In genomic region chr20:35342154-35342769, GRCh38 we compare ENCODE assay signal across 15 cellular contexts. TPM values are rescaled to one million over a fixed set of nuclear protein-coding genes. Genes with fewer than 3 reads are reported as not detected.
DNase-seq lines count a peak whose midpoint lies in the region; ATAC-seq, FAIRE-seq and TF ChIP-seq lines count a peak whose summit lies in the region.
"Had no signal": no experiment of that assay in that cellular context is flagged by ENCODE, and none has a peak within 500 bp of the region (broad histone marks: within the 10 kb centered on the region; RNA-seq: fewer than 3 reads in every experiment).

No MANE protein-coding gene starts in this region.

- H3K9ac ChIP-seq in keratinocyte (ENCODE audit: control insufficient read depth, extremely low read depth, insufficient read depth, low read length), result no peak overlapping the region

- H4K20me1 ChIP-seq in keratinocyte (ENCODE audit: control insufficient read depth, extremely low read depth, insufficient read depth, low read length) (no peaks in the 10 kb centered on the region), hepatocyte (ENCODE audit: insufficient read depth, poor library complexity, severe bottlenecking) (no peaks in the 10 kb centered on the region)

- dilution Hi-C loops in keratinocyte (cut with MboI; ENCODE audit: extremely low pct_ligation_motif_present, low sequenced_read_pairs), result no loop called here

- H3K9me1 ChIP-seq in keratinocyte (ENCODE audit: control insufficient read depth, extremely low read depth, insufficient read depth, low read length), result no peaks in the 10 kb centered on the region

- H2AFZ ChIP-seq in keratinocyte (ENCODE audit: control insufficient read depth, low read length) (no peak overlapping the region), hepatocyte (no peak overlapping the region)

- H3K9me3 Mint-ChIP-seq in effector memory CD8-positive, alpha-beta T cell, result no peaks in the 10 kb centered on the region

- no peak for ATAC-seq in effector memory CD8-positive, alpha-beta T cell (replicated peaks)
- ATAC-seq: activated naive CD4-positive, alpha-beta T cell treated with anti-CD3 and anti-CD28 coated beads, Interleukin-2, amount 50 U/mL, for 72 hours had no signal

- 73% methylated on average over 6 of the region's 6 CpGs for WGBS in hepatocyte (ENCODE audit: low lambda C conversion rate, missing lambda C conversion rate)

- H3K9me2 ChIP-seq in hepatocyte (replicated peaks; ENCODE audit: insufficient read depth), result no peaks in the 10 kb centered on the region

- peaks cover 0 to 37% of the 10 kb centered on the region in 2 experiments; a peak in 1 of 3 replicates for H3K36me3 ChIP-seq in HEK293 (ENCODE audit: control insufficient read depth in 2 of 2, insufficient read depth in 1 of 2, low read length in 2 of 2)
- H3K36me3 ChIP-seq in keratinocyte (ENCODE audit: control insufficient read depth in 2 of 2, extremely low read depth in 1 of 2, insufficient read depth in 2 of 2, low read length in 2 of 2), result peaks cover 5 to 18% of the 10 kb centered on the region in 2 experiments
- no peaks in the 10 kb centered on the region for H3K36me3 ChIP-seq in hepatocyte (replicated peaks; ENCODE audit: insufficient read depth, low read depth)

- peaks cover 0 to 3% of the 10 kb centered on the region in 2 donors for H3K4me1 Mint-ChIP-seq in effector memory CD8-positive, alpha-beta T cell (ENCODE audit: low read depth in 2 of 2)

- no peak overlapping the region for H3K27ac Mint-ChIP-seq in effector memory CD8-positive, alpha-beta T cell

- peaks cover 20% of the 10 kb centered on the region for H3K36me3 Mint-ChIP-seq in effector memory CD8-positive, alpha-beta T cell (ENCODE audit: insufficient read depth)

- H3K4me3 ChIP-seq in AG10803 (ENCODE audit: low read length) (no peak overlapping the region), HEK293 (ENCODE audit: low read depth, low read length) (no peak overlapping the region), keratinocyte (ENCODE audit: control insufficient read depth in 2 of 3, extremely low read depth in 1 of 3, insufficient read depth in 2 of 3, low read depth in 1 of 3, low read length in 3 of 3) (no peak overlapping the region), hepatocyte (no peak overlapping the region)
- H3K4me3 ChIP-seq: Peyer's patch, upper lobe of left lung had no signal

- FAIRE-seq in keratinocyte (lab: Jason Lieb, UNC), result no peak

- H3K79me2 ChIP-seq in keratinocyte (ENCODE audit: control insufficient read depth, insufficient read depth, low read length), result no peaks in the 10 kb centered on the region
- no peaks in the 10 kb centered on the region for H3K79me2 ChIP-seq in hepatocyte

- no peaks in the 10 kb centered on the region for H3K27me3 Mint-ChIP-seq in effector memory CD8-positive, alpha-beta T cell

- no peak overlapping the region for H3K4me3 Mint-ChIP-seq in effector memory CD8-positive, alpha-beta T cell

- CTCF ChIA-PET in HEK293 (lab: Yijun Ruan, JAX), result interaction anchor here (1.0 to 2.3 kb wide), 6 partner anchors 11 to 97 kb away, joined by 3 to 10 read pairs (median 5); no protein-coding TSS in a partner anchor

- peaks cover 4% of the 10 kb centered on the region; the same call in 1 of the 2 replicates for H3K4me1 ChIP-seq in HEK293 (ENCODE audit: control insufficient read depth, insufficient read depth, low read length)
- H3K4me1 ChIP-seq in keratinocyte (ENCODE audit: control insufficient read depth, extremely low read depth, insufficient read depth, low read length), result peaks cover 30% of the 10 kb centered on the region
- peaks cover 3% of the 10 kb centered on the region for H3K4me1 ChIP-seq in hepatocyte (ENCODE audit: insufficient read depth)
- H3K4me1 ChIP-seq: Peyer's patch had no signal

- no peaks in the 10 kb centered on the region for H3K27me3 ChIP-seq in keratinocyte (ENCODE audit: control insufficient read depth, extremely low read depth, insufficient read depth, low read length)
- H3K27me3 ChIP-seq in hepatocyte, result no peaks in the 10 kb centered on the region
- H3K27me3 ChIP-seq: Peyer's patch, upper lobe of left lung had no signal

- POLR2A ChIA-PET in HEK293 (lab: Yijun Ruan, JAX), result no interaction called here

- no peak overlapping the region for H3K4me2 ChIP-seq in keratinocyte (ENCODE audit: control insufficient read depth, extremely low read depth, insufficient read depth, low read depth, low read length)
- no peak overlapping the region for H3K4me2 ChIP-seq in hepatocyte

- no peak overlapping the region for H3K27ac ChIP-seq in HEK293 (ENCODE audit: extremely low read depth, low read depth, low read length)
- peak overlapping the region; percentile 19 for H3K27ac ChIP-seq in keratinocyte (ENCODE audit: control insufficient read depth, insufficient read depth, low read length)
- no peak overlapping the region for H3K27ac ChIP-seq in hepatocyte
- H3K27ac ChIP-seq: Peyer's patch had no signal

- DNase-seq in AG10803 (ENCODE audit: low read depth) (no peak), amniotic epithelial cell (ENCODE audit: low read depth) (peak; percentile 44), keratinocyte (ENCODE audit: low read depth, low spot score) (no peak), dedifferentiated amniotic fluid mesenchymal stem cell (ENCODE audit: extremely low spot score) (no peak), HK-2 (ENCODE audit: unreplicated experiment) (no peak), hepatocyte (ENCODE audit: low spot score) (no peak)
- DNase-seq in effector memory CD8-positive, alpha-beta T cell, result no peak
- DNase-seq: activated CD4-positive, alpha-beta T cell treated with anti-CD3 and anti-CD28 coated beads for 1 hour; DMS153; midbrain; Peyer's patch; stimulated activated CD4-positive, alpha-beta T cell treated with anti-CD3 and anti-CD28 coated beads, Interleukin-2, amount 100 ng/mL, for 48 hours; upper lobe of left lung had no signal

- no peaks in the 10 kb centered on the region for H3K9me3 ChIP-seq in HEK293 (ENCODE audit: control insufficient read depth, insufficient read depth, low read depth, low read length)
- H3K9me3 ChIP-seq in keratinocyte (ENCODE audit: control insufficient read depth, low read depth, low read length), result no peaks in the 10 kb centered on the region
- no peaks in the 10 kb centered on the region for H3K9me3 ChIP-seq in hepatocyte (ENCODE audit: low read depth)
- H3K9me3 ChIP-seq: Peyer's patch, upper lobe of left lung had no signal

- TF ChIP-seq CTCF in AG10803 (conservative IDR thresholded peaks at IDR 0.05; ENCODE audit: low read length) (peak; percentile 38), HEK293 (tag by site-specific recombination; IDR thresholded peaks at IDR 0.05) (peak; percentile 33; the same call in 1 of the 2 replicates), keratinocyte (optimal IDR thresholded peaks at IDR 0.05 in 1 of 3, IDR thresholded peaks at IDR 0.05 in 1 of 3, conservative IDR thresholded peaks at IDR 0.05 in 1 of 3; ENCODE audit: extremely low read depth in 1 of 3, insufficient read depth in 2 of 3, low read length in 3 of 3) (peak; percentile 13 to 50 (median 21)), hepatocyte (IDR thresholded peaks at IDR 0.05; ENCODE audit: poor library complexity) (no peak)

TF ChIP-seq in HEK293, 187 proteins besides CTCF, POLR2A, EP300 and RAD21:
- no peak for TF ChIP-seq ZNF354C (tag by site-specific recombination; IDR thresholded peaks at IDR 0.05; ENCODE audit: borderline replicate concordance, low read depth)
- no peak for TF ChIP-seq KLF9 (tag by site-specific recombination; IDR thresholded peaks at IDR 0.05; ENCODE audit: low read depth)
- peak; percentile 35; the same call in 1 of the 2 replicates for TF ChIP-seq ZNF654 (tag by site-specific recombination; IDR thresholded peaks at IDR 0.05; ENCODE audit: low read depth)

RNA-seq across cellular contexts. Expression of gene FAM83C, which starts 50.0 kb away (rescaled TPM):
- 12.4 to 23.0 TPM (median 12.6 TPM) in 3 replicates for polyA plus RNA-seq in keratinocyte
- polyA plus RNA-seq in keratinocyte (2011; ENCODE audit: low read depth), result 13.8 TPM
- polyA plus RNA-seq in keratinocyte (2011; cell fraction: cytosol; rRNA removed), result 16.3 and 27.7 TPM in 2 replicates
- 27.1 and 29.7 TPM in 2 replicates for polyA plus RNA-seq in keratinocyte (2011; cell fraction: nucleus; rRNA removed)
- polyA plus RNA-seq in keratinocyte (2012; ENCODE audit: low replicate concordance), result 18.4 and 33.5 TPM in 2 replicates
- 12.4 to 19.8 TPM (median 19.5 TPM) in 3 replicates for polyA minus RNA-seq in keratinocyte
- 31.1 TPM for polyA minus RNA-seq in keratinocyte (2011; cell fraction: cytosol; rRNA and poly(A)+ RNA removed)
- 17.6 and 20.9 TPM in 2 replicates for polyA minus RNA-seq in keratinocyte (2011; cell fraction: nucleus; rRNA and poly(A)+ RNA removed)
- not detected in 2 replicates for total RNA-seq in hepatocyte
- polyA plus RNA-seq in hepatocyte, result 0.10 TPM in 1 of 2 replicates, not detected in the other
- total RNA-seq: activated naive CD4-positive, alpha-beta T cell treated with anti-CD3 and anti-CD28 coated beads, Interleukin-2, amount 50 U/mL, for 72 hours; Peyer's patch; upper lobe of left lung had no signal

RNA-seq across cellular contexts. Expression of gene EIF6, which starts 57.7 kb away (rescaled TPM):
- polyA plus RNA-seq in keratinocyte (206 to 285 TPM (median 283 TPM) in 3 replicates), hepatocyte (207 and 230 TPM in 2 replicates)
- polyA plus RNA-seq in keratinocyte (2011; ENCODE audit: low read depth), result 56.4 TPM
- polyA plus RNA-seq in keratinocyte (2011; cell fraction: cytosol; rRNA removed), result 195 and 208 TPM in 2 replicates
- polyA plus RNA-seq in keratinocyte (2011; cell fraction: nucleus; rRNA removed), result 221 and 270 TPM in 2 replicates
- polyA plus RNA-seq in keratinocyte (2012; ENCODE audit: low replicate concordance), result 232 and 273 TPM in 2 replicates
- 189 to 430 TPM (median 235 TPM) in 3 replicates for polyA minus RNA-seq in keratinocyte
- 195 TPM for polyA minus RNA-seq in keratinocyte (2011; cell fraction: cytosol; rRNA and poly(A)+ RNA removed)
- 48.1 and 50.7 TPM in 2 replicates for polyA minus RNA-seq in keratinocyte (2011; cell fraction: nucleus; rRNA and poly(A)+ RNA removed)
- total RNA-seq in hepatocyte, result 108 and 112 TPM in 2 replicates

Comparison
In these comparisons a context has a peak if more than half of its experiments do, and no peak if none do; other contexts are left out.
1. RNA of gene FAM83C, which starts 50.0 kb away (polyA plus RNA-seq): 12.4 to 33.5 TPM in keratinocyte; 0.10 TPM in hepatocyte; every median in the first group is over 10 times any median in the second.